Comparison of ENCODE assay signal across 11 cellular contexts in the genomic region with DNA sequence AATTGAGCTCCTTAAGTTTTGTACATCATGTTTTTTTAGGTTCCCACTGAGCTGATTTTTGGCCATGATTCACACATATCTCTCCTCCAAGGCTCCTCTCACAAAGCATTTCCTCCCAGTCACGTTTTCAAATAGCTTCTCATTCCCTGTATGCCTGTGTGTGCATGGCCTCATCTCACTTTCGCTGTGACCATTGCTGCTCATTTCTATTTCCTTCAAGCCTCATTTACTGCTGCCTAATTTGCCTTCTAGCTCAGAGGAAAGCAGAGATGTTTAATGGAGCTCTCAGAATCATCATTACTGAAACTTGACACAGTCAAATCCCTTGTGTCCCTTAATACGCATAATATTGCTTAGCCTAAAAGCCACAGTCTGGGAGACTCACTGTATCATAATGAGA.
A peak's percentile ranks its signal among the peaks of the same experiment; 100 is the strongest.
DNase-seq lines count a peak whose midpoint lies in the region; ATAC-seq, FAIRE-seq and TF ChIP-seq lines count a peak whose summit lies in the region.
"Had no signal": no experiment of that assay in that cellular context is flagged by ENCODE, and none has a peak within 500 bp of the region (broad histone marks: within the 10 kb centered on the region; RNA-seq: fewer than 3 reads in every experiment).

No MANE protein-coding gene starts in this region.

- no peaks in the 10 kb centered on the region for H3K27me3 Mint-ChIP-seq in activated T-helper 17 cell treated with anti-CD3 and anti-CD28 coated beads, Interleukin-2, amount 50 U/mL, for 72 hours
- H3K27me3 Mint-ChIP-seq in stimulated activated naive B cell treated with anti-CD40 and anti-IgM and Interleukin-4, amounts not matched to agents 10 μg/mL and 1 μg/mL and 100 μg/mL, for 72 hours, result no peaks in the 10 kb centered on the region
- H3K27me3 Mint-ChIP-seq: CD4-positive, CD25-positive, alpha-beta regulatory T cell had no signal

- peak overlapping the region; percentile 72 for H3K4me3 Mint-ChIP-seq in activated T-helper 17 cell treated with anti-CD3 and anti-CD28 coated beads, Interleukin-2, amount 50 U/mL, for 72 hours
- H3K4me3 Mint-ChIP-seq in stimulated activated naive B cell treated with anti-CD40 and anti-IgM and Interleukin-4, amounts not matched to agents 10 μg/mL and 1 μg/mL and 100 μg/mL, for 72 hours, result no peak overlapping the region
- H3K4me3 Mint-ChIP-seq: CD4-positive, CD25-positive, alpha-beta regulatory T cell had no signal

- peak overlapping the region; percentile 93 for H3K27ac Mint-ChIP-seq in activated T-helper 17 cell treated with anti-CD3 and anti-CD28 coated beads, Interleukin-2, amount 50 U/mL, for 72 hours
- H3K27ac Mint-ChIP-seq in stimulated activated naive B cell treated with anti-CD40 and anti-IgM and Interleukin-4, amounts not matched to agents 10 μg/mL and 1 μg/mL and 100 μg/mL, for 72 hours, result peak overlapping the region; percentile 56

- peaks cover 12% of the 10 kb centered on the region for H3K36me3 Mint-ChIP-seq in activated T-helper 17 cell treated with anti-CD3 and anti-CD28 coated beads, Interleukin-2, amount 50 U/mL, for 72 hours (ENCODE audit: low read depth)
- peaks cover 2 to 5% of the 10 kb centered on the region in 2 donors for H3K36me3 Mint-ChIP-seq in stimulated activated naive B cell treated with anti-CD40 and anti-IgM and Interleukin-4, amounts not matched to agents 10 μg/mL and 1 μg/mL and 100 μg/mL, for 72 hours
- H3K36me3 Mint-ChIP-seq: CD4-positive, CD25-positive, alpha-beta regulatory T cell had no signal

- no peak overlapping the region for H3K27ac ChIP-seq in small intestine (ENCODE audit: low read depth in 1 of 2, low read length in 1 of 2)
- H3K27ac ChIP-seq: heart right ventricle had no signal

- 69 to 73% (median 72%) methylated on average over 3 of the region's 3 CpGs for WGBS in small intestine, 3 donors

- H3K4me1 Mint-ChIP-seq in activated T-helper 17 cell treated with anti-CD3 and anti-CD28 coated beads, Interleukin-2, amount 50 U/mL, for 72 hours, result peaks cover 47% of the 10 kb centered on the region
- peaks cover 25 to 52% of the 10 kb centered on the region in 2 donors for H3K4me1 Mint-ChIP-seq in stimulated activated naive B cell treated with anti-CD40 and anti-IgM and Interleukin-4, amounts not matched to agents 10 μg/mL and 1 μg/mL and 100 μg/mL, for 72 hours

- peak; percentile 40 for DNase-seq in stimulated activated CD4-positive, alpha-beta T cell treated with anti-CD3 and anti-CD28 coated beads, Interleukin-1b, Interleukin-23, amount 100 ng/mL, for 48 hours
- no peak for DNase-seq in stimulated activated CD4-positive, alpha-beta T cell treated with anti-CD3 and anti-CD28 coated beads, Interleukin-4, amount 100 ng/mL, for 4 hours
- DNase-seq in stimulated activated naive B cell treated with anti-CD40 and anti-IgM and Interleukin-4, amounts not matched to agents 10 μg/mL and 1 μg/mL and 100 μg/mL, for 72 hours, result no peak
- DNase-seq in hypothalamus (lab: John Stamatoyannopoulos, UW) (no peak), small intestine (no peak), GM10266 (ENCODE audit: extremely low spot score) (no peak)
- DNase-seq: heart right ventricle, NCI-H1417 had no signal

- no peak overlapping the region for H3K4me3 ChIP-seq in small intestine (ENCODE audit: low read depth in 1 of 2, low read length in 2 of 2)
- H3K4me3 ChIP-seq: heart right ventricle had no signal

- no peaks in the 10 kb centered on the region for H3K36me3 ChIP-seq in small intestine (ENCODE audit: control insufficient read depth in 2 of 2, insufficient read depth in 2 of 2, low read length in 2 of 2)
- H3K36me3 ChIP-seq: heart right ventricle had no signal

- peaks cover 6% of the 10 kb centered on the region for H3K9me3 Mint-ChIP-seq in activated T-helper 17 cell treated with anti-CD3 and anti-CD28 coated beads, Interleukin-2, amount 50 U/mL, for 72 hours
- peaks cover 4% of the 10 kb centered on the region in 2 donors for H3K9me3 Mint-ChIP-seq in stimulated activated naive B cell treated with anti-CD40 and anti-IgM and Interleukin-4, amounts not matched to agents 10 μg/mL and 1 μg/mL and 100 μg/mL, for 72 hours

- no peak for FAIRE-seq in small intestine (lab: Jason Lieb, UNC)

- H3K9me3 ChIP-seq in small intestine (ENCODE audit: control insufficient read depth, low read depth), result no peaks in the 10 kb centered on the region
- H3K9me3 ChIP-seq: heart right ventricle had no signal

- peaks cover 0 to 2% of the 10 kb centered on the region in 2 donors for H3K4me1 ChIP-seq in small intestine (ENCODE audit: control insufficient read depth in 2 of 2, insufficient read depth in 1 of 2, low read depth in 1 of 2, low read length in 1 of 2)

- ATAC-seq in HG02884 (IDR thresholded peaks at IDR 0.05; ENCODE audit: unreplicated experiment), result peak; percentile 49
- peak; percentile 51 for ATAC-seq in activated T-helper 17 cell treated with anti-CD3 and anti-CD28 coated beads, Interleukin-2, amount 50 U/mL, for 72 hours (replicated peaks)
- ATAC-seq in stimulated activated naive B cell treated with anti-CD40 and anti-IgM and Interleukin-4, amounts not matched to agents 10 μg/mL and 1 μg/mL and 100 μg/mL, for 72 hours (replicated peaks), result peak; percentile 28 to 56

- no peak for TF ChIP-seq CTCF in GM10266 (IDR thresholded peaks at IDR 0.05; ENCODE audit: control insufficient read depth, insufficient read depth, low read depth, missing control alignments)

- no peaks in the 10 kb centered on the region for H3K27me3 ChIP-seq in small intestine (ENCODE audit: control insufficient read depth in 2 of 2, insufficient read depth in 2 of 2, low read length in 2 of 2)
- H3K27me3 ChIP-seq: heart right ventricle had no signal
